8 cellular contexts compared by ENCODE assay signal in the genomic region with DNA sequence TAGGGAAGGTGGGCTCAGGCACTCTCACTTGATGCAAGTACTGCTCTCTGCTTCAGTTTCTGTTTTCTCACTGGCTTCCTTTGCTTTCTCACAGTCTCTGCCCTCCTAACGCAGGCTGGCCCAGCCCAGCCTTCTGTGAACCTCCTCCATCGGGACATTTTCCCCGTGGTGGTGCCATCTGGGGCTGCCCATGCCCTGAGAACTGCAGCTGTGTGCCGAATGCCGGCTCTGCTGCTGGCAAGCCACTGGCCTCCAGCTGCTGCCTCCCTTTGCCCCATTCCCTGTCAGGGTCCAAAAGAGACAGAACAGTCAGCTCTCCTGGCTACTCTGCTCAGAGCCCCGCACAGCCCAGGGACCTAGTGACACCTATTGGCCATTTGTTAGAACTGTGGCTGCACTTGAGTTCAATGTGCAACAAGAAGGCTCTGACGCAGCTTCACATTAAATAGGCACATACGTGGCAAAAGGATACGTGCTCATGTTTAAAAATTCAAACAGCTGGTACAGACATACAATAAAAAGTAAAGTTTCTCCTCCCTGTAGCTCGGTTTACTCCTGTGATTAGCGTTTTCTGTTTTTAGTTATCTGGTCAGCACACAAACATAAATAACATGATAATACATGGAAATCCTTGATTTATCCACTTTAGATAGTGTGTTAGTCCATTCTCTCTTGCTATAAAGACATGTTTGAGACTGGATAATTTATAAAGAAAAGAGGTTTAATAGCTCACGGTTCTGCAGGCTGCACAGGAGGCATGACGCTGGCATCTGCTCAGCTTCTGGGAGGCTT. TPM values are rescaled to one million over a fixed set of nuclear protein-coding genes. Genes with fewer than 3 reads are reported as not detected.
A peak's percentile ranks its signal among the peaks of the same experiment; 100 is the strongest.
DNase-seq lines count a peak whose midpoint lies in the region; ATAC-seq, FAIRE-seq and TF ChIP-seq lines count a peak whose summit lies in the region.

No MANE protein-coding gene starts in this region.

- H3K4me1 Mint-ChIP-seq in activated naive CD4-positive, alpha-beta T cell treated with anti-CD3 and anti-CD28 coated beads for 36 hours (ENCODE audit: low read depth): no peaks in the 10 kb centered on the region
- no peaks in the 10 kb centered on the region for H3K4me1 Mint-ChIP-seq in endothelial cell (ENCODE audit: unreplicated experiment)

- H3K4me3 Mint-ChIP-seq in activated naive CD4-positive, alpha-beta T cell treated with anti-CD3 and anti-CD28 coated beads for 36 hours: no peak overlapping the region
- no peak overlapping the region for H3K4me3 Mint-ChIP-seq in endothelial cell (ENCODE audit: unreplicated experiment)

- H3K27ac Mint-ChIP-seq in activated naive CD4-positive, alpha-beta T cell treated with anti-CD3 and anti-CD28 coated beads for 36 hours: no peak overlapping the region
- H3K27ac Mint-ChIP-seq in endothelial cell (ENCODE audit: unreplicated experiment): no peak overlapping the region

- CTCF ChIA-PET in activated naive CD4-positive, alpha-beta T cell treated with anti-CD3 and anti-CD28 coated beads for 36 hours (lab: Charles Lee): interaction anchor here (0.6 to 1.7 kb wide), 10 partner anchors 10 to 418 kb away, joined by 3 to 7 read pairs (median 3); no protein-coding TSS in a partner anchor

- TF ChIP-seq CTCF in endothelial cell (IDR thresholded peaks at IDR 0.05; ENCODE audit: unreplicated experiment): peak; percentile 60

- in situ Hi-C loops in KBM-7 (cut with MboI; ENCODE audit: low pct_unique_long_range_greater_than_20kb, low sequenced_read_pairs): no loop called here

- no peaks in the 10 kb centered on the region for H3K36me3 Mint-ChIP-seq in activated naive CD4-positive, alpha-beta T cell treated with anti-CD3 and anti-CD28 coated beads for 36 hours (ENCODE audit: low read depth)
- H3K36me3 Mint-ChIP-seq in endothelial cell (ENCODE audit: low read depth, unreplicated experiment): no peaks in the 10 kb centered on the region

- peak; percentile 94 for ATAC-seq in GM21723 (IDR thresholded peaks at IDR 0.05; ENCODE audit: unreplicated experiment)

- H3K9me3 Mint-ChIP-seq in activated naive CD4-positive, alpha-beta T cell treated with anti-CD3 and anti-CD28 coated beads for 36 hours: no peaks in the 10 kb centered on the region
- H3K9me3 Mint-ChIP-seq in endothelial cell (ENCODE audit: unreplicated experiment): no peaks in the 10 kb centered on the region

- peak; percentile 56 for DNase-seq in activated naive CD4-positive, alpha-beta T cell treated with anti-CD3 and anti-CD28 coated beads for 36 hours
- DNase-seq in activated naive CD4-positive, alpha-beta T cell treated with anti-CD3 and anti-CD28 coated beads, Interleukin-2, amount 50 U/mL, for 16 hours: no peak
- peak; percentile 56 for DNase-seq in KBM-7
- peak; percentile 47 for DNase-seq in SK-N-DZ (ENCODE audit: low spot score)
- DNase-seq in endothelial cell (ENCODE audit: low spot score): peak; percentile 52
- peak; percentile 40 for DNase-seq in middle frontal gyrus (ENCODE audit: extremely low spot score, low spot score)
- DNase-seq in urothelium cell line (ENCODE audit: low spot score): peak; percentile 73

- intact Hi-C loops in activated naive CD4-positive, alpha-beta T cell treated with anti-CD3 and anti-CD28 coated beads for 36 hours (cut with micrococcal nuclease): no loop called here

- peaks cover 5% of the 10 kb centered on the region for H3K27me3 Mint-ChIP-seq in activated naive CD4-positive, alpha-beta T cell treated with anti-CD3 and anti-CD28 coated beads for 36 hours (ENCODE audit: low read depth)
- no peaks in the 10 kb centered on the region for H3K27me3 Mint-ChIP-seq in endothelial cell (ENCODE audit: unreplicated experiment)

- FAIRE-seq in urothelium cell line (lab: Jason Lieb, UNC): no peak

RNA-seq across cellular contexts. Expression of a gene that starts 46.6 kb away (rescaled TPM):
- not detected for total RNA-seq in activated naive CD4-positive, alpha-beta T cell treated with anti-CD3 and anti-CD28 coated beads for 36 hours
- not detected in 2 replicates for polyA plus RNA-seq in SK-N-DZ (2014; cell fraction: cytosol; rRNA removed)
- not detected in 2 replicates for polyA plus RNA-seq in SK-N-DZ (2014; cell fraction: nucleus; rRNA removed)
- not detected for total RNA-seq in endothelial cell (ENCODE audit: unreplicated experiment)
